22 cellular contexts compared by ENCODE assay signal in the genomic region with DNA sequence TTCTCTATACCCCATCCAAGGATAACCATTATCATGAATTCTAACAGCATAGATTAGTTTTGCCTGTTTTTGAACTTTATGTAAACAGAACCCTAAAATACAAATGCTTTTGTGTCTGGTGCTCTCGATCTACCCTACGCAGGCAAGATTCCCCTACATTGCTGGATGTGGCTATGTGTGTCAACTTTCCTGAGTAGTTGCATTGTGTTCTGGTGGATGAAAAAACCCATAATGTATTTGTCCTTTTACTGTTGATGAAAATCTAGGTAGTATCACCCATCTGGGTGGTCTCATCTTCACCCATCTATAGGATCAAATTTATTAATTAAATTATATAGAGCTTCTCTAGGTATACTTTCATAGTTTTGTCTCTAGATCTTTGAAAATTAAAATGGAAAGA.
DNase-seq lines count a peak whose midpoint lies in the region; ATAC-seq, FAIRE-seq and TF ChIP-seq lines count a peak whose summit lies in the region.
"Had no signal": no experiment of that assay in that cellular context is flagged by ENCODE, and none has a peak within 500 bp of the region (broad histone marks: within the 10 kb centered on the region; RNA-seq: fewer than 3 reads in every experiment).

No MANE protein-coding gene starts in this region.

- H3K27me3 ChIP-seq in breast epithelium (no peaks in the 10 kb centered on the region), pancreas (no peaks in the 10 kb centered on the region)

- H3K36me3 ChIP-seq in breast epithelium: no peaks in the 10 kb centered on the region
- no peaks in the 10 kb centered on the region for H3K36me3 ChIP-seq in pancreas

- H3K9me3 Mint-ChIP-seq in MCF 10A (ENCODE audit: unreplicated experiment): peaks cover 7% of the 10 kb centered on the region
- peaks cover 3% of the 10 kb centered on the region for H3K9me3 Mint-ChIP-seq in mesothelial cell of epicardium
- H3K9me3 Mint-ChIP-seq: activated CD4-positive, alpha-beta memory T cell treated with anti-CD3 and anti-CD28 coated beads, Interleukin-2, amount 10 ng/mL, durations not matched to agents 7 days and 5 days; activated T-helper 1 cell treated with anti-CD3 and anti-CD28 coated beads, Interleukin-12 subunit alpha, Interleukin-12 subunit beta, Interleukin-2, Interleukin-4 antibody, amounts not matched to agents 30 ng/mL and 10 ng/mL and 1 ng/mL, durations not matched to agents 14 hours and 24 hours and 36 hours; naive thymus-derived CD8-positive, alpha-beta T cell; stimulated activated naive B cell treated with anti-CD40 and anti-IgM and Interleukin-4, amounts not matched to agents 10 μg/mL and 1 μg/mL and 100 μg/mL, for 72 hours had no signal

- POLR2A ChIA-PET in MCF 10A (lab: Yijun Ruan, JAX): interaction anchor here (0.6 kb wide), 2 partner anchors 324 to 336 kb away, joined by 3 read pairs; no protein-coding TSS in a partner anchor

- WGBS in pancreas, 2 donors: 56 to 65% methylated on average over 2 of the region's 2 CpGs

- H3K4me3 ChIP-seq in breast epithelium (no peak overlapping the region), pancreas (no peak overlapping the region)

- H3K9me3 ChIP-seq in breast epithelium (no peaks in the 10 kb centered on the region), pancreas (no peaks in the 10 kb centered on the region)

- DNase-seq in breast epithelium (ENCODE audit: low spot score in 2 of 2): peak in 1 of 2 donors; percentile 13
- no peak for DNase-seq in MCF 10A (ENCODE audit: unreplicated experiment)
- DNase-seq in caudate nucleus (lab: John Stamatoyannopoulos, UW): no peak
- DNase-seq in pancreas: no peak
- DNase-seq in mesothelial cell of epicardium (ENCODE audit: low spot score in 2 of 2, unreplicated experiment in 2 of 2): no peak
- DNase-seq in G401 (ENCODE audit: low spot score): no peak
- no peak for DNase-seq in activated effector memory CD4-positive, alpha-beta T cell treated with Interleukin-2 at 50 U/mL for 16 hours
- DNase-seq: activated CD4-positive, alpha-beta memory T cell treated with anti-CD3 and anti-CD28 coated beads, Interleukin-2, amount 10 ng/mL, durations not matched to agents 7 days and 5 days; activated CD8-positive, alpha-beta memory T cell treated with anti-CD3 and anti-CD28 coated beads, Interleukin-2, amount 50 U/mL, for 4 hours; activated naive CD4-positive, alpha-beta T cell treated with anti-CD3 and anti-CD28 coated beads, Interleukin-2, amount 50 U/mL, for 16 hours; DMS79 treated with DMSO at 0.1 percent for 48 hours; effector CD4-positive, alpha-beta T cell; GF-D8; left ventricle myocardium superior; naive thymus-derived CD8-positive, alpha-beta T cell; NCI-H1092; NCI-H1694; NCI-H510A; stimulated activated naive B cell treated with anti-CD40 and anti-IgM and Interleukin-4, amounts not matched to agents 10 μg/mL and 1 μg/mL and 100 μg/mL, for 72 hours had no signal

- TF ChIP-seq CTCF in breast epithelium (IDR thresholded peaks at IDR 0.05): no peak
- no peak for TF ChIP-seq CTCF in MCF 10A (IDR thresholded peaks at IDR 0.05; ENCODE audit: unreplicated experiment)
- no peak for TF ChIP-seq CTCF in pancreas (IDR thresholded peaks at IDR 0.05)
- TF ChIP-seq CTCF in mesothelial cell of epicardium (IDR thresholded peaks at IDR 0.05; ENCODE audit: unreplicated experiment): no peak

- H3K27me3 Mint-ChIP-seq in MCF 10A (ENCODE audit: insufficient read depth, unreplicated experiment) (no peaks in the 10 kb centered on the region), mesothelial cell of epicardium (ENCODE audit: low read depth) (peaks cover 26% of the 10 kb centered on the region)

- H3K27ac ChIP-seq in breast epithelium (peak overlapping the region; percentile 88 to 89), caudate nucleus (ENCODE audit: low read depth, low read length) (peak overlapping the region; percentile 69), pancreas (peak overlapping the region; percentile 81 to 87 (median 84))

- H3K4me3 Mint-ChIP-seq in MCF 10A (ENCODE audit: unreplicated experiment) (no peak overlapping the region), mesothelial cell of epicardium (no peak overlapping the region)
- H3K4me3 Mint-ChIP-seq: activated CD4-positive, alpha-beta memory T cell treated with anti-CD3 and anti-CD28 coated beads, Interleukin-2, amount 10 ng/mL, durations not matched to agents 7 days and 5 days; activated T-helper 1 cell treated with anti-CD3 and anti-CD28 coated beads, Interleukin-12 subunit alpha, Interleukin-12 subunit beta, Interleukin-2, Interleukin-4 antibody, amounts not matched to agents 30 ng/mL and 10 ng/mL and 1 ng/mL, durations not matched to agents 14 hours and 24 hours and 36 hours; CD14-positive monocyte; naive thymus-derived CD8-positive, alpha-beta T cell; stimulated activated naive B cell treated with anti-CD40 and anti-IgM and Interleukin-4, amounts not matched to agents 10 μg/mL and 1 μg/mL and 100 μg/mL, for 72 hours had no signal

- H3K36me3 Mint-ChIP-seq in MCF 10A (ENCODE audit: insufficient read depth, unreplicated experiment): no peaks in the 10 kb centered on the region
- no peaks in the 10 kb centered on the region for H3K36me3 Mint-ChIP-seq in mesothelial cell of epicardium
- H3K36me3 Mint-ChIP-seq: CD14-positive monocyte; naive thymus-derived CD8-positive, alpha-beta T cell; stimulated activated naive B cell treated with anti-CD40 and anti-IgM and Interleukin-4, amounts not matched to agents 10 μg/mL and 1 μg/mL and 100 μg/mL, for 72 hours had no signal

- no peak for FAIRE-seq in pancreas (lab: Jason Lieb, UNC)

- peaks cover 21% of the 10 kb centered on the region for H3K4me1 Mint-ChIP-seq in MCF 10A (ENCODE audit: insufficient read depth, unreplicated experiment)
- no peaks in the 10 kb centered on the region for H3K4me1 Mint-ChIP-seq in mesothelial cell of epicardium
- H3K4me1 Mint-ChIP-seq: CD14-positive monocyte had no signal

- ATAC-seq in pancreas (no peak), GM21786 (IDR thresholded peaks at IDR 0.05; ENCODE audit: unreplicated experiment) (no peak)
- ATAC-seq: naive thymus-derived CD8-positive, alpha-beta T cell; stimulated activated naive B cell treated with anti-CD40 and anti-IgM and Interleukin-4, amounts not matched to agents 10 μg/mL and 1 μg/mL and 100 μg/mL, for 72 hours had no signal

- TF ChIP-seq POLR2A in breast epithelium (IDR thresholded peaks at IDR 0.05): no peak

- in situ Hi-C loops in G401 (cut with HindIII; ENCODE audit: low sequenced_read_pairs): no loop called here

- intact Hi-C loops in breast epithelium (cut with DNase I; ENCODE audit: low total_unique reads) (loop anchor here (1.0 kb wide), 1 partner anchor 15 kb away; no protein-coding TSS in a partner anchor), MCF 10A (cut with micrococcal nuclease) (no loop called here), pancreas (cut with DNase I) (no loop called here)

- no peak overlapping the region for H3K27ac Mint-ChIP-seq in MCF 10A (ENCODE audit: low read depth, unreplicated experiment)
- no peak overlapping the region for H3K27ac Mint-ChIP-seq in mesothelial cell of epicardium
- H3K27ac Mint-ChIP-seq: activated CD4-positive, alpha-beta memory T cell treated with anti-CD3 and anti-CD28 coated beads, Interleukin-2, amount 10 ng/mL, durations not matched to agents 7 days and 5 days; activated T-helper 1 cell treated with anti-CD3 and anti-CD28 coated beads, Interleukin-12 subunit alpha, Interleukin-12 subunit beta, Interleukin-2, Interleukin-4 antibody, amounts not matched to agents 30 ng/mL and 10 ng/mL and 1 ng/mL, durations not matched to agents 14 hours and 24 hours and 36 hours; CD14-positive monocyte; stimulated activated naive B cell treated with anti-CD40 and anti-IgM and Interleukin-4, amounts not matched to agents 10 μg/mL and 1 μg/mL and 100 μg/mL, for 72 hours had no signal

- H3K4me1 ChIP-seq in breast epithelium (peaks cover 11 to 15% of the 10 kb centered on the region in 2 donors), pancreas (no peaks in the 10 kb centered on the region)

- no TSS peak for BruUV-seq in MCF 10A (replicated peaks; lab: Mats Ljungman, UMichigan)

- CTCF ChIA-PET in MCF 10A (lab: Yijun Ruan, JAX): interaction anchor here (0.6 to 0.7 kb wide), 2 partner anchors 108 to 404 kb away, joined by 3 read pairs; no protein-coding TSS in a partner anchor
